ENCODE assay signal across 1 cellular context in genomic region chr6:144304223-144304848, GRCh38.
TF ChIP-seq lines count a peak whose summit lies in the region.

No MANE protein-coding gene starts in this region.

TF ChIP-seq in HepG2, 621 proteins besides CTCF, POLR2A, EP300 and RAD21 (continued from another document):
- TF ChIP-seq PBX2 (CRISPR knock-in tag; IDR thresholded peaks at IDR 0.05) (no peak), MAX (IDR thresholded peaks at IDR 0.05) (no peak)
